25 cellular contexts compared by ENCODE assay signal in the genomic region with DNA sequence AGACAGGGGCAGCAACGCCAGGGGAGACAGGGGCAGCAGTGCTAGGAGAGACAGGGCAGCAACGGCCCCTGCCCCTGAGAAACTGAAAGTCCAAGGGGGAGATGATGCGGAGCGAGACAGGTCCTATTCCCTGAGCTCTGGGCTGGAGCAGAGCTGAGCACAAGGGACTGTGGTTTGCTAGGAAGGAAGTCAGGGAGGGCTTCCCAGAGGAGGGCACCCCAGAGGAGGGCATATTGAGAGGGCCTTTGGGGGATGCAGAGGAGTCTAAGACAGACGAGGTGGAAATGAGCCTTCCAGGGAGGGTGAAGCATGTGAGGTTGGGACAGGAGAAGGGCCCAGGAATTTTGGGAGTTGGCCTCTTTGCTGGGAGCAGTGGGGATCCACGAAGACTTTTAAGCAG. TPM values are rescaled to one million over a fixed set of nuclear protein-coding genes. Genes with fewer than 3 reads are reported as not detected.
DNase-seq lines count a peak whose midpoint lies in the region; ATAC-seq and TF ChIP-seq lines count a peak whose summit lies in the region.
"Had no signal": no experiment of that assay in that cellular context is flagged by ENCODE, and none has a peak within 500 bp of the region (broad histone marks: within the 10 kb centered on the region; RNA-seq: fewer than 3 reads in every experiment).

No MANE protein-coding gene starts in this region.

- H3K27me3 Mint-ChIP-seq in activated naive CD8-positive, alpha-beta T cell, result no peaks in the 10 kb centered on the region
- H3K27me3 Mint-ChIP-seq in activated naive CD8-positive, alpha-beta T cell treated with anti-CD3 and anti-CD28 coated beads, Interleukin-2, amount 50 U/mL, for 24 hours, result peaks cover 11% of the 10 kb centered on the region
- H3K27me3 Mint-ChIP-seq in GM23338 (ENCODE audit: insufficient read depth, low read depth, poor library complexity), result peaks cover 7% of the 10 kb centered on the region
- peaks cover 15% of the 10 kb centered on the region for H3K27me3 Mint-ChIP-seq in central memory CD8-positive, alpha-beta T cell
- H3K27me3 Mint-ChIP-seq in stimulated activated memory B cell treated with anti-CD40 and anti-IgM and Interleukin-4, amounts not matched to agents 10 μg/mL and 1 μg/mL and 100 μg/mL, for 72 hours, result peaks cover 59% of the 10 kb centered on the region

- H2AFZ ChIP-seq in GM23338, result no peak overlapping the region
- H2AFZ ChIP-seq: GM23248 had no signal

- no peaks in the 10 kb centered on the region for H3K36me3 ChIP-seq in GM23338 (ENCODE audit: insufficient read depth)
- H3K36me3 ChIP-seq: right lobe of liver had no signal

- H3K9me3 Mint-ChIP-seq in activated naive CD8-positive, alpha-beta T cell (ENCODE audit: low read depth), result no peaks in the 10 kb centered on the region
- H3K9me3 Mint-ChIP-seq in activated naive CD8-positive, alpha-beta T cell treated with anti-CD3 and anti-CD28 coated beads, Interleukin-2, amount 50 U/mL, for 24 hours, result no peaks in the 10 kb centered on the region
- no peaks in the 10 kb centered on the region; the same call in 2 of the 3 replicates for H3K9me3 Mint-ChIP-seq in GM23338
- no peaks in the 10 kb centered on the region for H3K9me3 Mint-ChIP-seq in central memory CD8-positive, alpha-beta T cell
- no peaks in the 10 kb centered on the region for H3K9me3 Mint-ChIP-seq in stimulated activated memory B cell treated with anti-CD40 and anti-IgM and Interleukin-4, amounts not matched to agents 10 μg/mL and 1 μg/mL and 100 μg/mL, for 72 hours
- H3K9me3 Mint-ChIP-seq: activated T-cell treated with anti-CD3 and anti-CD28 coated beads, Interleukin-2, amount 50 U/mL, for 4 hours; neural crest cell had no signal

- DNase-seq in activated naive CD8-positive, alpha-beta T cell treated with anti-CD3 and anti-CD28 coated beads, Interleukin-2, amount 50 U/mL, for 24 hours, result no peak
- DNase-seq in GM23338 (ENCODE audit: low spot score), result no peak
- no peak for DNase-seq in central memory CD8-positive, alpha-beta T cell (ENCODE audit: low spot score in 2 of 2)
- DNase-seq: activated CD4-positive, alpha-beta T cell treated with anti-CD3 and anti-CD28 coated beads, Interleukin-2, amount 50 U/mL, for 4 hours; activated naive CD4-positive, alpha-beta T cell treated with anti-CD3 and anti-CD28 coated beads, Interleukin-2, amount 50 U/mL, for 16 hours; activated T-cell treated with anti-CD3 and anti-CD28 coated beads, Interleukin-2, amount 50 U/mL, for 4 hours; central memory CD4-positive, alpha-beta T cell; dorsolateral prefrontal cortex; GM23248; Karpas-422; NCI-H1048; NCI-H1694 treated with DMSO at 0.1 percent for 48 hours; NCI-H526; right lobe of liver; stimulated activated CD4-positive, alpha-beta T cell treated with anti-CD3 and anti-CD28 coated beads, Interleukin-12 subunit alpha, Interleukin-12 subunit beta, amount 100 ng/mL, for 4 hours; stimulated activated CD4-positive, alpha-beta T cell treated with anti-CD3 and anti-CD28 coated beads, Interleukin-4, amount 100 ng/mL, for 24 hours; T-helper 9 cell; trophoblast cell had no signal

- H3K27me3 ChIP-seq in GM23338 (ENCODE audit: insufficient read depth), result no peaks in the 10 kb centered on the region
- H3K27me3 ChIP-seq: dorsolateral prefrontal cortex, right lobe of liver had no signal

- no peaks in the 10 kb centered on the region for H3K79me2 ChIP-seq in GM23338 (replicated peaks; ENCODE audit: insufficient read depth)

- no peaks in the 10 kb centered on the region for H3K9me2 ChIP-seq in GM23338 (ENCODE audit: insufficient read depth)

- no peaks in the 10 kb centered on the region for H3K4me1 ChIP-seq in GM23338 (ENCODE audit: insufficient read depth)

- no peaks in the 10 kb centered on the region for H3K36me3 Mint-ChIP-seq in activated naive CD8-positive, alpha-beta T cell
- H3K36me3 Mint-ChIP-seq in activated naive CD8-positive, alpha-beta T cell treated with anti-CD3 and anti-CD28 coated beads, Interleukin-2, amount 50 U/mL, for 24 hours (ENCODE audit: low read depth), result no peaks in the 10 kb centered on the region
- no peaks in the 10 kb centered on the region for H3K36me3 Mint-ChIP-seq in GM23338 (ENCODE audit: low read depth)
- peaks cover 9% of the 10 kb centered on the region for H3K36me3 Mint-ChIP-seq in central memory CD8-positive, alpha-beta T cell (ENCODE audit: insufficient read depth)
- no peaks in the 10 kb centered on the region for H3K36me3 Mint-ChIP-seq in stimulated activated memory B cell treated with anti-CD40 and anti-IgM and Interleukin-4, amounts not matched to agents 10 μg/mL and 1 μg/mL and 100 μg/mL, for 72 hours

- H3K27ac ChIP-seq in GM23338 (ENCODE audit: low read depth), result no peak overlapping the region
- H3K27ac ChIP-seq: dorsolateral prefrontal cortex, GM23248, right lobe of liver had no signal

- TF ChIP-seq CTCF in GM23338 (conservative IDR thresholded peaks at IDR 0.05; ENCODE audit: low read depth in 2 of 2), result no peak

- H3K4me3 ChIP-seq in GM23338, result no peak overlapping the region
- H3K4me3 ChIP-seq: dorsolateral prefrontal cortex, GM23248, right lobe of liver had no signal

- peaks cover 42% of the 10 kb centered on the region for H3K4me1 Mint-ChIP-seq in activated naive CD8-positive, alpha-beta T cell (ENCODE audit: low read depth)
- H3K4me1 Mint-ChIP-seq in activated naive CD8-positive, alpha-beta T cell treated with anti-CD3 and anti-CD28 coated beads, Interleukin-2, amount 50 U/mL, for 24 hours, result peaks cover 30% of the 10 kb centered on the region
- peaks cover 8% of the 10 kb centered on the region; the same call in 2 of the 3 replicates for H3K4me1 Mint-ChIP-seq in GM23338
- peaks cover 55% of the 10 kb centered on the region for H3K4me1 Mint-ChIP-seq in central memory CD8-positive, alpha-beta T cell
- peaks cover 20% of the 10 kb centered on the region for H3K4me1 Mint-ChIP-seq in stimulated activated memory B cell treated with anti-CD40 and anti-IgM and Interleukin-4, amounts not matched to agents 10 μg/mL and 1 μg/mL and 100 μg/mL, for 72 hours

- no peaks in the 10 kb centered on the region for H4K20me1 ChIP-seq in GM23338 (replicated peaks; ENCODE audit: insufficient read depth)

- no peak for ATAC-seq in activated naive CD8-positive, alpha-beta T cell treated with anti-CD3 and anti-CD28 coated beads, Interleukin-2, amount 50 U/mL, for 24 hours
- ATAC-seq in GM23338 (no peak), HG02970 (IDR thresholded peaks at IDR 0.05; ENCODE audit: low FRiP score, unreplicated experiment) (no peak), HG03378 (IDR thresholded peaks at IDR 0.05; ENCODE audit: unreplicated experiment) (no peak)
- ATAC-seq in central memory CD8-positive, alpha-beta T cell (replicated peaks; ENCODE audit: extremely low read depth, poor library complexity, severe bottlenecking), result no peak
- no peak for ATAC-seq in stimulated activated memory B cell treated with anti-CD40 and anti-IgM and Interleukin-4, amounts not matched to agents 10 μg/mL and 1 μg/mL and 100 μg/mL, for 72 hours
- ATAC-seq: right lobe of liver had no signal

- no peaks in the 10 kb centered on the region for H3F3A ChIP-seq in GM23338 (replicated peaks; ENCODE audit: low read depth)

- H3K4me3 Mint-ChIP-seq in activated naive CD8-positive, alpha-beta T cell, result peak overlapping the region; percentile 23
- H3K4me3 Mint-ChIP-seq in activated naive CD8-positive, alpha-beta T cell treated with anti-CD3 and anti-CD28 coated beads, Interleukin-2, amount 50 U/mL, for 24 hours, result no peak overlapping the region
- H3K4me3 Mint-ChIP-seq in GM23338, result no peak overlapping the region
- peak overlapping the region; percentile 73 for H3K4me3 Mint-ChIP-seq in central memory CD8-positive, alpha-beta T cell
- H3K4me3 Mint-ChIP-seq in stimulated activated memory B cell treated with anti-CD40 and anti-IgM and Interleukin-4, amounts not matched to agents 10 μg/mL and 1 μg/mL and 100 μg/mL, for 72 hours, result no peak overlapping the region
- H3K4me3 Mint-ChIP-seq: activated T-cell treated with anti-CD3 and anti-CD28 coated beads, Interleukin-2, amount 50 U/mL, for 4 hours; neural crest cell had no signal

- H3K4me2 ChIP-seq in GM23338, result no peak overlapping the region

- H3K27ac Mint-ChIP-seq in activated naive CD8-positive, alpha-beta T cell, result no peak overlapping the region
- no peak overlapping the region for H3K27ac Mint-ChIP-seq in activated naive CD8-positive, alpha-beta T cell treated with anti-CD3 and anti-CD28 coated beads, Interleukin-2, amount 50 U/mL, for 24 hours
- H3K27ac Mint-ChIP-seq in GM23338, result peak overlapping the region; percentile 32; the same call in 1 of the 2 replicates
- H3K27ac Mint-ChIP-seq in central memory CD8-positive, alpha-beta T cell (ENCODE audit: low read depth), result peak overlapping the region; percentile 30
- peak overlapping the region; percentile 35 for H3K27ac Mint-ChIP-seq in stimulated activated memory B cell treated with anti-CD40 and anti-IgM and Interleukin-4, amounts not matched to agents 10 μg/mL and 1 μg/mL and 100 μg/mL, for 72 hours

TF ChIP-seq in GM23338, 12 proteins besides CTCF, POLR2A, EP300 and RAD21 (continues in another document):
- TF ChIP-seq, protein P1, sequence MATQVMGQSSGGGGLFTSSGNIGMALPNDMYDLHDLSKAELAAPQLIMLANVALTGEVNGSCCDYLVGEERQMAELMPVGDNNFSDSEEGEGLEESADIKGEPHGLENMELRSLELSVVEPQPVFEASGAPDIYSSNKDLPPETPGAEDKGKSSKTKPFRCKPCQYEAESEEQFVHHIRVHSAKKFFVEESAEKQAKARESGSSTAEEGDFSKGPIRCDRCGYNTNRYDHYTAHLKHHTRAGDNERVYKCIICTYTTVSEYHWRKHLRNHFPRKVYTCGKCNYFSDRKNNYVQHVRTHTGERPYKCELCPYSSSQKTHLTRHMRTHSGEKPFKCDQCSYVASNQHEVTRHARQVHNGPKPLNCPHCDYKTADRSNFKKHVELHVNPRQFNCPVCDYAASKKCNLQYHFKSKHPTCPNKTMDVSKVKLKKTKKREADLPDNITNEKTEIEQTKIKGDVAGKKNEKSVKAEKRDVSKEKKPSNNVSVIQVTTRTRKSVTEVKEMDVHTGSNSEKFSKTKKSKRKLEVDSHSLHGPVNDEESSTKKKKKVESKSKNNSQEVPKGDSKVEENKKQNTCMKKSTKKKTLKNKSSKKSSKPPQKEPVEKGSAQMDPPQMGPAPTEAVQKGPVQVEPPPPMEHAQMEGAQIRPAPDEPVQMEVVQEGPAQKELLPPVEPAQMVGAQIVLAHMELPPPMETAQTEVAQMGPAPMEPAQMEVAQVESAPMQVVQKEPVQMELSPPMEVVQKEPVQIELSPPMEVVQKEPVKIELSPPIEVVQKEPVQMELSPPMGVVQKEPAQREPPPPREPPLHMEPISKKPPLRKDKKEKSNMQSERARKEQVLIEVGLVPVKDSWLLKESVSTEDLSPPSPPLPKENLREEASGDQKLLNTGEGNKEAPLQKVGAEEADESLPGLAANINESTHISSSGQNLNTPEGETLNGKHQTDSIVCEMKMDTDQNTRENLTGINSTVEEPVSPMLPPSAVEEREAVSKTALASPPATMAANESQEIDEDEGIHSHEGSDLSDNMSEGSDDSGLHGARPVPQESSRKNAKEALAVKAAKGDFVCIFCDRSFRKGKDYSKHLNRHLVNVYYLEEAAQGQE (IDR thresholded peaks at IDR 0.05; ENCODE audit: unreplicated experiment), result no peak
- TF ChIP-seq CREB1 (CRISPR knock-in tag; IDR thresholded peaks at IDR 0.05; ENCODE audit: low read depth) (no peak), POLR2AphosphoS5 (IDR thresholded peaks at IDR 0.05; ENCODE audit: low read depth) (no peak), ZNF114 (CRISPR knock-in tag; IDR thresholded peaks at IDR 0.05) (no peak)

RNA-seq across cellular contexts. Expression of gene BEGAIN, which starts 52.1 kb away (rescaled TPM):
- 2.4 and 6.6 TPM in 2 replicates for total RNA-seq in GM23338 (2014; rRNA removed; shearing (Covaris generic))
- polyA plus RNA-seq in GM23338 (2016; fragmentation: Nextera tagmentation; extraction: Ambion mirVana), result 0.60 and 0.94 TPM in 2 replicates
- total RNA-seq: RPMI7951 had no signal
- polyA plus RNA-seq: endothelial cell of umbilical vein had no signal

Comparison
In these comparisons a context has a peak if more than half of its experiments do, and no peak if none do; other contexts are left out.
1. H3K4me3 Mint-ChIP-seq: peak in activated naive CD8-positive, alpha-beta T cell (single experiment) and central memory CD8-positive, alpha-beta T cell (single experiment); none in activated naive CD8-positive, alpha-beta T cell treated with anti-CD3 and anti-CD28 coated beads, Interleukin-2, amount 50 U/mL, for 24 hours (single experiment), GM23338 (single experiment) and stimulated activated memory B cell treated with anti-CD40 and anti-IgM and Interleukin-4, amounts not matched to agents 10 μg/mL and 1 μg/mL and 100 μg/mL, for 72 hours (single experiment).
2. H3K27ac Mint-ChIP-seq: peak in GM23338 (single experiment), central memory CD8-positive, alpha-beta T cell (single experiment) and stimulated activated memory B cell treated with anti-CD40 and anti-IgM and Interleukin-4, amounts not matched to agents 10 μg/mL and 1 μg/mL and 100 μg/mL, for 72 hours (single experiment); none in activated naive CD8-positive, alpha-beta T cell (single experiment) and activated naive CD8-positive, alpha-beta T cell treated with anti-CD3 and anti-CD28 coated beads, Interleukin-2, amount 50 U/mL, for 24 hours (single experiment).